ENCODE assay signal across 12 cellular contexts in genomic region chr12:56143870-56144269, GRCh38. TPM values are rescaled to one million over a fixed set of nuclear protein-coding genes. Genes with fewer than 3 reads are reported as not detected.
DNase-seq lines count a peak whose midpoint lies in the region; ATAC-seq and TF ChIP-seq lines count a peak whose summit lies in the region.
"Had no signal": no experiment of that assay in that cellular context is flagged by ENCODE, and none has a peak within 500 bp of the region (broad histone marks: within the 10 kb centered on the region; RNA-seq: fewer than 3 reads in every experiment).

No MANE protein-coding gene starts in this region.

- no peaks in the 10 kb centered on the region for H3K27me3 Mint-ChIP-seq in activated CD4-positive, alpha-beta T cell treated with anti-CD3 and anti-CD28 coated beads, Interleukin-2, amount 10 ng/mL, durations not matched to agents 7 days and 5 days
- H3K27me3 Mint-ChIP-seq: central memory CD8-positive, alpha-beta T cell had no signal

- no peak for DNase-seq in activated CD4-positive, alpha-beta T cell treated with anti-CD3 and anti-CD28 coated beads, Interleukin-2, amount 10 ng/mL, durations not matched to agents 7 days and 5 days
- no peak for DNase-seq in activated CD4-positive, alpha-beta T cell treated with anti-CD3 and anti-CD28 coated beads for 4 hours
- DNase-seq in left ventricle myocardium inferior (peak; percentile 55), iPS-NIHi7 (ENCODE audit: extremely low spot score) (no peak)
- DNase-seq: MV-4-11; NCI-H510A treated with DMSO at 0.1 percent for 48 hours; stimulated activated CD4-positive, alpha-beta T cell treated with anti-CD3 and anti-CD28 coated beads, Interleukin-4, amount 100 ng/mL, for 1 hour; trophoblast cell had no signal

- no peak overlapping the region for H3K4me3 ChIP-seq in left ventricle myocardium inferior
- no peak overlapping the region for H3K4me3 ChIP-seq in subcutaneous abdominal adipose tissue (ENCODE audit: low read depth in 1 of 5, low read length in 5 of 5)
- H3K4me3 ChIP-seq: SK-N-MC had no signal

- H3K27ac ChIP-seq in left ventricle myocardium inferior (replicated peaks): peak overlapping the region; percentile 89
- peak overlapping the region; percentile 61 for H3K27ac ChIP-seq in subcutaneous abdominal adipose tissue (ENCODE audit: low read depth, low read length)
- H3K27ac ChIP-seq: SK-N-MC had no signal

- peaks cover 59% of the 10 kb centered on the region for H3K36me3 Mint-ChIP-seq in activated CD4-positive, alpha-beta T cell treated with anti-CD3 and anti-CD28 coated beads, Interleukin-2, amount 10 ng/mL, durations not matched to agents 7 days and 5 days (ENCODE audit: low read depth)

- no peak overlapping the region for H3K4me3 Mint-ChIP-seq in activated CD4-positive, alpha-beta T cell treated with anti-CD3 and anti-CD28 coated beads, Interleukin-2, amount 10 ng/mL, durations not matched to agents 7 days and 5 days
- H3K4me3 Mint-ChIP-seq: central memory CD8-positive, alpha-beta T cell had no signal

- POLR2A ChIA-PET in activated CD4-positive, alpha-beta T cell treated with anti-CD3 and anti-CD28 coated beads, Interleukin-2, amount 10 ng/mL, durations not matched to agents 7 days and 5 days (lab: Charles Lee): no interaction called here

- peaks cover 58% of the 10 kb centered on the region for H3K36me3 ChIP-seq in left ventricle myocardium inferior
- H3K36me3 ChIP-seq in subcutaneous abdominal adipose tissue (ENCODE audit: control insufficient read depth in 5 of 5, insufficient read depth in 5 of 5, low read length in 5 of 5): peaks cover 3 to 63% (median 52%) of the 10 kb centered on the region in 5 donors

- H3K4me1 ChIP-seq in left ventricle myocardium inferior (peaks cover 42% of the 10 kb centered on the region), subcutaneous abdominal adipose tissue (ENCODE audit: control insufficient read depth in 5 of 5, insufficient read depth in 5 of 5, low read length in 5 of 5) (peaks cover 9 to 54% (median 51%) of the 10 kb centered on the region in 5 donors)

- peaks cover 40% of the 10 kb centered on the region for H3K4me1 Mint-ChIP-seq in activated CD4-positive, alpha-beta T cell treated with anti-CD3 and anti-CD28 coated beads, Interleukin-2, amount 10 ng/mL, durations not matched to agents 7 days and 5 days

- ATAC-seq in GM19023 (IDR thresholded peaks at IDR 0.05; ENCODE audit: unreplicated experiment): no peak

- no peaks in the 10 kb centered on the region for H3K9me3 ChIP-seq in left ventricle myocardium inferior (replicated peaks)
- no peaks in the 10 kb centered on the region for H3K9me3 ChIP-seq in subcutaneous abdominal adipose tissue (ENCODE audit: control insufficient read depth in 5 of 5, low read length in 5 of 5)

- peak overlapping the region; percentile 68 for H3K27ac Mint-ChIP-seq in activated CD4-positive, alpha-beta T cell treated with anti-CD3 and anti-CD28 coated beads, Interleukin-2, amount 10 ng/mL, durations not matched to agents 7 days and 5 days

- H3K27me3 ChIP-seq in left ventricle myocardium inferior (ENCODE audit: low read depth): no peaks in the 10 kb centered on the region
- no peaks in the 10 kb centered on the region for H3K27me3 ChIP-seq in subcutaneous abdominal adipose tissue (ENCODE audit: control insufficient read depth in 5 of 5, insufficient read depth in 4 of 5, low read length in 5 of 5)

- CTCF ChIA-PET in activated CD4-positive, alpha-beta T cell treated with anti-CD3 and anti-CD28 coated beads, Interleukin-2, amount 10 ng/mL, durations not matched to agents 7 days and 5 days (lab: Charles Lee): interaction anchor here (0.5 to 2.5 kb wide), 6 partner anchors 13 to 507 kb away, joined by 3 to 17 read pairs (median 3); partner anchors contain the start of genes ESYT1 and SMARCC2

- intact Hi-C loops in left ventricle myocardium inferior (cut with micrococcal nuclease): no loop called here

- TF ChIP-seq CTCF in left ventricle myocardium inferior (IDR thresholded peaks at IDR 0.05; ENCODE audit: borderline replicate concordance): no peak

- H3K9me3 Mint-ChIP-seq in activated CD4-positive, alpha-beta T cell treated with anti-CD3 and anti-CD28 coated beads, Interleukin-2, amount 10 ng/mL, durations not matched to agents 7 days and 5 days: peaks cover under 1% of the 10 kb centered on the region
- H3K9me3 Mint-ChIP-seq: central memory CD8-positive, alpha-beta T cell had no signal

- no peak overlapping the region for H3K9ac ChIP-seq in subcutaneous abdominal adipose tissue (ENCODE audit: low read length in 5 of 5)

RNA-seq across cellular contexts. Expression of gene MYL6B, which starts 8.5 kb away (rescaled TPM):
- total RNA-seq in activated CD4-positive, alpha-beta T cell treated with anti-CD3 and anti-CD28 coated beads, Interleukin-2, amount 10 ng/mL, durations not matched to agents 7 days and 5 days: 10 to 100 TPM; 56.6 to 63.4 TPM
- total RNA-seq in left ventricle myocardium inferior: 54.1 TPM

RNA-seq across cellular contexts. Expression of gene MYL6, which starts 14.3 kb away (rescaled TPM):
- total RNA-seq in activated CD4-positive, alpha-beta T cell treated with anti-CD3 and anti-CD28 coated beads, Interleukin-2, amount 10 ng/mL, durations not matched to agents 7 days and 5 days: 1,000 to 10,000 TPM; 1,336 to 1,525 TPM
- 508 TPM for total RNA-seq in left ventricle myocardium inferior

RNA-seq across cellular contexts. Expression of gene ESYT1, which starts 15.8 kb away (rescaled TPM):
- 100 to 1,000 TPM; 367 to 399 TPM for total RNA-seq in activated CD4-positive, alpha-beta T cell treated with anti-CD3 and anti-CD28 coated beads, Interleukin-2, amount 10 ng/mL, durations not matched to agents 7 days and 5 days
- 23.2 TPM for total RNA-seq in left ventricle myocardium inferior

RNA-seq across cellular contexts. Expression of gene ZC3H10, which starts 25.8 kb away (rescaled TPM):
- total RNA-seq in activated CD4-positive, alpha-beta T cell treated with anti-CD3 and anti-CD28 coated beads, Interleukin-2, amount 10 ng/mL, durations not matched to agents 7 days and 5 days: 1 to 10 TPM; 8.2 to 9.1 TPM
- 4.9 TPM for total RNA-seq in left ventricle myocardium inferior

RNA-seq across cellular contexts. Expression of gene RPL41, which starts 27.4 kb away (rescaled TPM):
- 1,000 to 10,000 TPM; 3,940 to 4,815 TPM for total RNA-seq in activated CD4-positive, alpha-beta T cell treated with anti-CD3 and anti-CD28 coated beads, Interleukin-2, amount 10 ng/mL, durations not matched to agents 7 days and 5 days
- 1,892 TPM for total RNA-seq in left ventricle myocardium inferior

Comparison
In these comparisons a context has a peak if more than half of its experiments do, and no peak if none do; other contexts are left out.
1. RNA of gene ESYT1, which starts 15.8 kb away (total RNA-seq): 367 to 399 TPM in activated CD4-positive, alpha-beta T cell treated with anti-CD3 and anti-CD28 coated beads, Interleukin-2, amount 10 ng/mL, durations not matched to agents 7 days and 5 days; 23.2 TPM in left ventricle myocardium inferior (single experiment); every median in the first group is over 10 times any median in the second.